Comparison of ENCODE assay signal across 1 cellular context in genomic region chr17:6677158-6677831, GRCh38.
TF ChIP-seq lines count a peak whose summit lies in the region.

No MANE protein-coding gene starts in this region.

TF ChIP-seq in GM23338, 12 proteins besides CTCF, POLR2A, EP300 and RAD21 (continued from another document):
- TF ChIP-seq ZNF462 (CRISPR knock-in tag; IDR thresholded peaks at IDR 0.05) (no peak), STAT1 (IDR thresholded peaks at IDR 0.05; ENCODE audit: unreplicated experiment) (no peak), CREB1 (CRISPR knock-in tag; IDR thresholded peaks at IDR 0.05; ENCODE audit: low read depth) (no peak), REST (IDR thresholded peaks at IDR 0.05; ENCODE audit: unreplicated experiment) (no peak), ZNF331 (CRISPR knock-in tag; IDR thresholded peaks at IDR 0.05; ENCODE audit: low read depth) (no peak)
